15 cellular contexts compared by ENCODE assay signal in the genomic region with DNA sequence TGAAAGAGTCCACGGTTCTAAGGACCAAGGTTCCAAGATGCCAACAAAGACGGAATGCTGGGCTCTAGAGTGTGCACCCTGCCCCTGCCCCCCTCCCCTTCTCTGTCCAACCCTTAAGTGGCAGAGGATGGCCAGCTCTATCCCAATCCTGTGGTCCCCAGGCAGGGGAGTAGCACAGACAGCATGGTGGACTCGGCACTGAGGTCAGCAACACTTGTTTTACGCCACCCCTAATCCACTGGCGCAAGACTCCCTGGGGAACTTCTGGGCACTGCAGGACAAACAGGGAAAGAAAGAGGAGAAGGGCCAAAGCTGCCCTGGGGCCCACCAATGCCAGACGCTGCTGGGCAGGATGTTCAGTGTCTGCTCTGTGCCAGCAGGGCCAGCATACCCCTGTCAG. TPM values are rescaled to one million over a fixed set of nuclear protein-coding genes. Genes with fewer than 3 reads are reported as not detected.
DNase-seq lines count a peak whose midpoint lies in the region; ATAC-seq and TF ChIP-seq lines count a peak whose summit lies in the region.
"Had no signal": no experiment of that assay in that cellular context is flagged by ENCODE, and none has a peak within 500 bp of the region (broad histone marks: within the 10 kb centered on the region; RNA-seq: fewer than 3 reads in every experiment).

No MANE protein-coding gene starts in this region.

- no peaks in the 10 kb centered on the region for H3K79me2 ChIP-seq in trophoblast cell (ENCODE audit: control insufficient read depth, insufficient read depth, low read length, poor library complexity)
- H3K79me2 ChIP-seq in hepatocyte: no peaks in the 10 kb centered on the region

- H3K27ac ChIP-seq in trophoblast cell (ENCODE audit: low read depth, low read length): no peak overlapping the region
- H3K27ac ChIP-seq in hepatocyte: no peak overlapping the region

- peaks cover 2% of the 10 kb centered on the region for H3K79me1 ChIP-seq in trophoblast cell (ENCODE audit: low read length)

- H3K27me3 ChIP-seq in trophoblast cell (ENCODE audit: insufficient read depth, low read length) (no peaks in the 10 kb centered on the region), hepatocyte (no peaks in the 10 kb centered on the region)

- peak overlapping the region; percentile 52 for H4K91ac ChIP-seq in trophoblast cell (ENCODE audit: low read depth, low read length)

- no peaks in the 10 kb centered on the region for H3K36me3 Mint-ChIP-seq in activated CD8-positive, alpha-beta T cell treated with anti-CD3 and anti-CD28 coated beads, Interleukin-2, amount 10 ng/mL, durations not matched to agents 7 days and 5 days (ENCODE audit: low read depth)
- no peaks in the 10 kb centered on the region for H3K36me3 Mint-ChIP-seq in activated CD8-positive, alpha-beta T cell treated with anti-CD3 and anti-CD28 coated beads for 36 hours (ENCODE audit: low read depth)
- no peaks in the 10 kb centered on the region for H3K36me3 Mint-ChIP-seq in central memory CD8-positive, alpha-beta T cell (ENCODE audit: insufficient read depth)
- no peaks in the 10 kb centered on the region for H3K36me3 Mint-ChIP-seq in naive thymus-derived CD8-positive, alpha-beta T cell

- no peak overlapping the region for H3K23ac ChIP-seq in trophoblast cell (ENCODE audit: low read length)

- TF ChIP-seq CTCF in activated CD8-positive, alpha-beta T cell treated with anti-CD3 and anti-CD28 coated beads for 36 hours (IDR thresholded peaks at IDR 0.05): no peak
- no peak for TF ChIP-seq CTCF in hepatocyte (IDR thresholded peaks at IDR 0.05; ENCODE audit: poor library complexity)

- H3K14ac ChIP-seq in trophoblast cell (ENCODE audit: low read length): peak overlapping the region; percentile 11

- H3K4me3 Mint-ChIP-seq in activated CD8-positive, alpha-beta T cell treated with anti-CD3 and anti-CD28 coated beads, Interleukin-2, amount 10 ng/mL, durations not matched to agents 7 days and 5 days: no peak overlapping the region
- no peak overlapping the region for H3K4me3 Mint-ChIP-seq in activated CD8-positive, alpha-beta T cell treated with anti-CD3 and anti-CD28 coated beads for 36 hours
- no peak overlapping the region for H3K4me3 Mint-ChIP-seq in central memory CD8-positive, alpha-beta T cell
- no peak overlapping the region for H3K4me3 Mint-ChIP-seq in naive thymus-derived CD8-positive, alpha-beta T cell
- H3K4me3 Mint-ChIP-seq: GM23338 had no signal

- CTCF ChIA-PET in activated CD8-positive, alpha-beta T cell treated with anti-CD3 and anti-CD28 coated beads, Interleukin-2, amount 10 ng/mL, durations not matched to agents 7 days and 5 days (lab: Charles Lee): no interaction called here
- CTCF ChIA-PET in activated CD8-positive, alpha-beta T cell treated with anti-CD3 and anti-CD28 coated beads for 36 hours (lab: Charles Lee): interaction anchor here (1.5 kb wide), 1 partner anchor 60 kb away, joined by 5 read pairs; no protein-coding TSS in a partner anchor

- H4K12ac ChIP-seq in trophoblast cell (ENCODE audit: low read depth, low read length): no peak overlapping the region

- H2BK5ac ChIP-seq in trophoblast cell (ENCODE audit: low read depth, low read length, poor library complexity): no peak overlapping the region

- no CpG with 5 or more reads among the region's 6 CpGs for WGBS in trophoblast cell (ENCODE audit: extremely low coverage, insufficient coverage, insufficient read length)
- 99% methylated on average over 6 of the region's 6 CpGs for WGBS in hepatocyte (ENCODE audit: low lambda C conversion rate, missing lambda C conversion rate)

- no peak overlapping the region for H3K18ac ChIP-seq in trophoblast cell (ENCODE audit: low read length)

- no peak overlapping the region for H2BK12ac ChIP-seq in trophoblast cell (ENCODE audit: low read length)

- H3K9me3 ChIP-seq in trophoblast cell (ENCODE audit: insufficient read depth, low read depth, low read length) (no peaks in the 10 kb centered on the region), hepatocyte (ENCODE audit: low read depth) (no peaks in the 10 kb centered on the region)

- H2AK5ac ChIP-seq in trophoblast cell (ENCODE audit: low read length): no peak overlapping the region

- peaks cover 17% of the 10 kb centered on the region for H3K4me1 Mint-ChIP-seq in activated CD8-positive, alpha-beta T cell treated with anti-CD3 and anti-CD28 coated beads, Interleukin-2, amount 10 ng/mL, durations not matched to agents 7 days and 5 days (ENCODE audit: low read depth)
- peaks cover 8% of the 10 kb centered on the region for H3K4me1 Mint-ChIP-seq in activated CD8-positive, alpha-beta T cell treated with anti-CD3 and anti-CD28 coated beads for 36 hours (ENCODE audit: low read depth)
- peaks cover 38% of the 10 kb centered on the region for H3K4me1 Mint-ChIP-seq in central memory CD8-positive, alpha-beta T cell
- peaks cover 17 to 26% (median 22%) of the 10 kb centered on the region in 4 donors for H3K4me1 Mint-ChIP-seq in naive thymus-derived CD8-positive, alpha-beta T cell

- no peak overlapping the region for H2AFZ ChIP-seq in trophoblast cell (ENCODE audit: insufficient read depth, low read length, poor library complexity)
- no peak overlapping the region for H2AFZ ChIP-seq in hepatocyte
- H2AFZ ChIP-seq: GM23338 had no signal

- H3K9me2 ChIP-seq in hepatocyte (replicated peaks; ENCODE audit: insufficient read depth): no peaks in the 10 kb centered on the region

- H3K36me3 ChIP-seq in trophoblast cell (ENCODE audit: control insufficient read depth in 1 of 2, insufficient read depth in 2 of 2, low read length in 2 of 2) (no peaks in the 10 kb centered on the region), hepatocyte (replicated peaks; ENCODE audit: insufficient read depth, low read depth) (no peaks in the 10 kb centered on the region)

- DNase-seq in activated CD8-positive, alpha-beta T cell treated with anti-CD3 and anti-CD28 coated beads, Interleukin-2, amount 10 ng/mL, durations not matched to agents 7 days and 5 days: no peak
- no peak for DNase-seq in activated CD8-positive, alpha-beta T cell treated with anti-CD3 and anti-CD28 coated beads for 36 hours
- no peak for DNase-seq in central memory CD8-positive, alpha-beta T cell (ENCODE audit: low spot score in 2 of 2)
- DNase-seq in trophoblast cell (no peak), AML-193 (lab: John Stamatoyannopoulos, UW) (no peak), hepatocyte (ENCODE audit: low spot score) (no peak), NCI-H2107 treated with DMSO at 0.1 percent for 48 hours (lab: John Stamatoyannopoulos, UW; ENCODE audit: unreplicated experiment) (no peak)
- DNase-seq in naive thymus-derived CD8-positive, alpha-beta T cell: no peak
- DNase-seq: GF-D8, NCI-H1105, NCI-H187, NCI-H2171, NCI-H774 had no signal

- H3K4me2 ChIP-seq in trophoblast cell (ENCODE audit: low read length): no peak overlapping the region
- no peak overlapping the region for H3K4me2 ChIP-seq in hepatocyte
- H3K4me2 ChIP-seq: GM23338 had no signal

- H4K8ac ChIP-seq in trophoblast cell (ENCODE audit: low read depth, low read length): no peak overlapping the region

- intact Hi-C loops in activated CD8-positive, alpha-beta T cell treated with anti-CD3 and anti-CD28 coated beads for 36 hours (cut with micrococcal nuclease): no loop called here

- ATAC-seq in activated CD8-positive, alpha-beta T cell treated with anti-CD3 and anti-CD28 coated beads, Interleukin-2, amount 10 ng/mL, durations not matched to agents 7 days and 5 days: no peak
- ATAC-seq in activated CD8-positive, alpha-beta T cell treated with anti-CD3 and anti-CD28 coated beads for 36 hours: no peak
- no peak for ATAC-seq in central memory CD8-positive, alpha-beta T cell (replicated peaks; ENCODE audit: extremely low read depth, poor library complexity, severe bottlenecking)
- ATAC-seq in naive thymus-derived CD8-positive, alpha-beta T cell: no peak
- ATAC-seq: GM23338, Panc1 had no signal

- H3K9me3 Mint-ChIP-seq in activated CD8-positive, alpha-beta T cell treated with anti-CD3 and anti-CD28 coated beads, Interleukin-2, amount 10 ng/mL, durations not matched to agents 7 days and 5 days (ENCODE audit: insufficient read depth): no peaks in the 10 kb centered on the region
- no peaks in the 10 kb centered on the region for H3K9me3 Mint-ChIP-seq in activated CD8-positive, alpha-beta T cell treated with anti-CD3 and anti-CD28 coated beads for 36 hours
- H3K9me3 Mint-ChIP-seq in central memory CD8-positive, alpha-beta T cell: no peaks in the 10 kb centered on the region
- no peaks in the 10 kb centered on the region for H3K9me3 Mint-ChIP-seq in naive thymus-derived CD8-positive, alpha-beta T cell
- H3K9me3 Mint-ChIP-seq: GM23338 had no signal

- peaks cover 6% of the 10 kb centered on the region in 2 experiments for H3K4me1 ChIP-seq in trophoblast cell (ENCODE audit: control insufficient read depth in 1 of 2, insufficient read depth in 2 of 2, low read length in 2 of 2)
- H3K4me1 ChIP-seq in hepatocyte (ENCODE audit: insufficient read depth): no peaks in the 10 kb centered on the region

- peak overlapping the region; percentile 48 for H2BK120ac ChIP-seq in trophoblast cell (ENCODE audit: insufficient read depth, low read length, poor library complexity)

- no peak overlapping the region for H3K9ac ChIP-seq in trophoblast cell (ENCODE audit: low read length)

- no peaks in the 10 kb centered on the region for H4K20me1 ChIP-seq in hepatocyte (ENCODE audit: insufficient read depth, poor library complexity, severe bottlenecking)

- H3K4me3 ChIP-seq in trophoblast cell (ENCODE audit: low read depth, low read length) (no peak overlapping the region), hepatocyte (no peak overlapping the region)
- H3K4me3 ChIP-seq: GM23338 had no signal

- no peak overlapping the region for H3K4ac ChIP-seq in trophoblast cell (ENCODE audit: low read depth, low read length)

- H3K27ac Mint-ChIP-seq in activated CD8-positive, alpha-beta T cell treated with anti-CD3 and anti-CD28 coated beads, Interleukin-2, amount 10 ng/mL, durations not matched to agents 7 days and 5 days: peak overlapping the region; percentile 67
- no peak overlapping the region for H3K27ac Mint-ChIP-seq in activated CD8-positive, alpha-beta T cell treated with anti-CD3 and anti-CD28 coated beads for 36 hours
- H3K27ac Mint-ChIP-seq in central memory CD8-positive, alpha-beta T cell (ENCODE audit: low read depth): peak overlapping the region; percentile 81
- H3K27ac Mint-ChIP-seq in naive thymus-derived CD8-positive, alpha-beta T cell: peak overlapping the region in 3 of 10 donors; percentile 13 to 87 (median 43)
- H3K27ac Mint-ChIP-seq: GM23338 had no signal

- POLR2A ChIA-PET in activated CD8-positive, alpha-beta T cell treated with anti-CD3 and anti-CD28 coated beads, Interleukin-2, amount 10 ng/mL, durations not matched to agents 7 days and 5 days (lab: Charles Lee): no interaction called here
- POLR2A ChIA-PET in activated CD8-positive, alpha-beta T cell treated with anti-CD3 and anti-CD28 coated beads for 36 hours (lab: Charles Lee): interaction anchor here (1.0 kb wide), 1 partner anchor 31 kb away, joined by 3 read pairs; no protein-coding TSS in a partner anchor
- POLR2A ChIA-PET in naive thymus-derived CD8-positive, alpha-beta T cell (lab: Charles Lee): no interaction called here

- no peaks in the 10 kb centered on the region for H3K27me3 Mint-ChIP-seq in activated CD8-positive, alpha-beta T cell treated with anti-CD3 and anti-CD28 coated beads, Interleukin-2, amount 10 ng/mL, durations not matched to agents 7 days and 5 days (ENCODE audit: low read depth)
- H3K27me3 Mint-ChIP-seq in activated CD8-positive, alpha-beta T cell treated with anti-CD3 and anti-CD28 coated beads for 36 hours: no peaks in the 10 kb centered on the region
- no peaks in the 10 kb centered on the region for H3K27me3 Mint-ChIP-seq in central memory CD8-positive, alpha-beta T cell
- H3K27me3 Mint-ChIP-seq in naive thymus-derived CD8-positive, alpha-beta T cell: no peaks in the 10 kb centered on the region

RNA-seq across cellular contexts. Expression of a gene that starts 18.9 kb away (rescaled TPM):
- 10 to 100 TPM; 23.1 to 26.6 TPM for total RNA-seq in activated CD8-positive, alpha-beta T cell treated with anti-CD3 and anti-CD28 coated beads, Interleukin-2, amount 10 ng/mL, durations not matched to agents 7 days and 5 days
- total RNA-seq in activated CD8-positive, alpha-beta T cell treated with anti-CD3 and anti-CD28 coated beads for 36 hours: 10 to 100 TPM in 1 of 2 experiments, 1 to 10 TPM in 1; 7.8 to 11.0 TPM
- 15.7 and 17.4 TPM in 2 replicates for polyA plus RNA-seq in trophoblast cell (2013)
- total RNA-seq in hepatocyte: 5.2 and 7.3 TPM in 2 replicates
- polyA plus RNA-seq in hepatocyte: 6.3 and 8.9 TPM in 2 replicates
- 10 to 100 TPM; 13.1 to 13.4 TPM for total RNA-seq in naive thymus-derived CD8-positive, alpha-beta T cell
- polyA plus RNA-seq in naive thymus-derived CD8-positive, alpha-beta T cell: 1 to 10 TPM; 4.2 to 5.1 (median 4.3) TPM

RNA-seq across cellular contexts. Expression of a gene that starts 55.2 kb away (rescaled TPM):
- total RNA-seq in activated CD8-positive, alpha-beta T cell treated with anti-CD3 and anti-CD28 coated beads, Interleukin-2, amount 10 ng/mL, durations not matched to agents 7 days and 5 days: 10 to 100 TPM in 1 of 2 experiments, 1 to 10 TPM in 1; 9.3 to 10.8 TPM
- total RNA-seq in activated CD8-positive, alpha-beta T cell treated with anti-CD3 and anti-CD28 coated beads for 36 hours: 10 to 100 TPM; 15.7 to 17.7 TPM
- 413 and 416 TPM in 2 replicates for polyA plus RNA-seq in trophoblast cell (2013)
- 709 and 805 TPM in 2 replicates for total RNA-seq in hepatocyte
- 479 and 492 TPM in 2 replicates for polyA plus RNA-seq in hepatocyte
- total RNA-seq in naive thymus-derived CD8-positive, alpha-beta T cell: 10 to 100 TPM; 10.1 to 11.6 TPM
- polyA plus RNA-seq in naive thymus-derived CD8-positive, alpha-beta T cell: 1 to 10 TPM; 1.6 to 4.5 (median 2.8) TPM

Comparison
In these comparisons a context has a peak if more than half of its experiments do, and no peak if none do; other contexts are left out.
1. RNA of a gene that starts 55.2 kb away (total RNA-seq): 709 to 805 TPM in hepatocyte; 15.7 to 17.7 TPM in activated CD8-positive, alpha-beta T cell treated with anti-CD3 and anti-CD28 coated beads for 36 hours, 10.1 to 11.6 TPM in naive thymus-derived CD8-positive, alpha-beta T cell and 9.3 to 10.8 TPM in activated CD8-positive, alpha-beta T cell treated with anti-CD3 and anti-CD28 coated beads, Interleukin-2, amount 10 ng/mL, durations not matched to agents 7 days and 5 days; every median in the first group is over 10 times any median in the second.